In the genomic region with DNA sequence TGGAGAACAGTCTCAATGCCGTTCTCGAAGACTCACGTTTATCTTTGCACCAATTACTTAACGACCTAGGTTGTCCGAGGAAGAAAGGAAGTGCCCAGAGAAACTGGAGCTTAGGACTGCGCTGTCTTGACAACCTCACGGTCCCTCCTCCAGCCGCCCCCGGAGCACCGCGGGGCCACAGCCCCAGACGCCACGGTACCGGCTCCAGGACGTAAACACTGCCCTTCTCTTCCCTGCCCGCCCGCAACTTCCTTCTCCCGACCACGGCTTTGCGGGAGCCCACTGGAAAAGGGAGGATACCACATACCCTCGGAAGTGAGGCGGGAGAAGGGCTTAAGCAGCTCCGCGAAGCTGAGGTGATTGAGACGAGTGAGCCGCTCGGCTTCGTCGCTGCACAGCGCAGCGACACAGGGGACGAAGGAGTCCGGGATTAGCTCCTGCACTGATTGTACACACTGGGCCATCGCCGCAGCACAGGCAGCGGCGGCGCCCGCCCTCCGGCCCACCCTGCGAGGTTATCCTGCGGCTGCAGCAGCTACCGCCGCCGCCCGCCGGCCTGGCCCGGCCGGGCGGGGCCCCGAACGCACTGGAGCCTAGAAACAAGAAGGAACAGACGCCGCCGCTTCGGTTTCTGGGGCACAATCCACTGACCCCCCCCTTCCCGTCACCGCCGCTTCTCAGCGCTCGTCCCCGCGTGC, we compare ENCODE assay signal across 1 cellular context.
A peak's percentile ranks its signal among the peaks of the same experiment; 100 is the strongest.
TF ChIP-seq lines count a peak whose summit lies in the region.

No MANE protein-coding gene starts in this region.

TF ChIP-seq in GM12878, 131 proteins besides CTCF, POLR2A, EP300 and RAD21 (continues in another document):
- TF ChIP-seq, protein P1, sequence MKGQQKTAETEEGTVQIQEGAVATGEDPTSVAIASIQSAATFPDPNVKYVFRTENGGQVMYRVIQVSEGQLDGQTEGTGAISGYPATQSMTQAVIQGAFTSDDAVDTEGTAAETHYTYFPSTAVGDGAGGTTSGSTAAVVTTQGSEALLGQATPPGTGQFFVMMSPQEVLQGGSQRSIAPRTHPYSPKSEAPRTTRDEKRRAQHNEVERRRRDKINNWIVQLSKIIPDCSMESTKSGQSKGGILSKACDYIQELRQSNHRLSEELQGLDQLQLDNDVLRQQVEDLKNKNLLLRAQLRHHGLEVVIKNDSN (IDR thresholded peaks at IDR 0.05; ENCODE audit: borderline replicate concordance, extremely low read length, insufficient read depth, low read depth, low read length) = no peak
- 0 out of 2 replicates have a peak, but pooled peaks have one; percentile 69 for TF ChIP-seq CHD1 (IDR thresholded peaks at IDR 0.05; ENCODE audit: low read depth, low read length)
- no peak for TF ChIP-seq NFYA (IDR thresholded peaks at IDR 0.05; ENCODE audit: borderline replicate concordance, low read depth, low read length)
- TF ChIP-seq BMI1 (IDR thresholded peaks at IDR 0.05; ENCODE audit: borderline replicate concordance) = no peak
- peak; percentile 20 for TF ChIP-seq CUX1 (IDR thresholded peaks at IDR 0.05; ENCODE audit: insufficient replicate concordance, low read depth, low read length)
- TF ChIP-seq E2F4 (IDR thresholded peaks at IDR 0.05; ENCODE audit: low read depth, low read length) = no peak
- TF ChIP-seq KDM1A (IDR thresholded peaks at IDR 0.05; ENCODE audit: borderline replicate concordance) = no peak
- no peak for TF ChIP-seq NR2C2 (IDR thresholded peaks at IDR 0.05; ENCODE audit: borderline replicate concordance, control insufficient read depth, insufficient read length, low read depth)
- TF ChIP-seq, protein P2, sequence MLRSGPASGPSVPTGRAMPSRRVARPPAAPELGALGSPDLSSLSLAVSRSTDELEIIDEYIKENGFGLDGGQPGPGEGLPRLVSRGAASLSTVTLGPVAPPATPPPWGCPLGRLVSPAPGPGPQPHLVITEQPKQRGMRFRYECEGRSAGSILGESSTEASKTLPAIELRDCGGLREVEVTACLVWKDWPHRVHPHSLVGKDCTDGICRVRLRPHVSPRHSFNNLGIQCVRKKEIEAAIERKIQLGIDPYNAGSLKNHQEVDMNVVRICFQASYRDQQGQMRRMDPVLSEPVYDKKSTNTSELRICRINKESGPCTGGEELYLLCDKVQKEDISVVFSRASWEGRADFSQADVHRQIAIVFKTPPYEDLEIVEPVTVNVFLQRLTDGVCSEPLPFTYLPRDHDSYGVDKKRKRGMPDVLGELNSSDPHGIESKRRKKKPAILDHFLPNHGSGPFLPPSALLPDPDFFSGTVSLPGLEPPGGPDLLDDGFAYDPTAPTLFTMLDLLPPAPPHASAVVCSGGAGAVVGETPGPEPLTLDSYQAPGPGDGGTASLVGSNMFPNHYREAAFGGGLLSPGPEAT (IDR thresholded peaks at IDR 0.05; ENCODE audit: low read depth) = no peak
- no peak for TF ChIP-seq ATF3 (IDR thresholded peaks at IDR 0.05; ENCODE audit: borderline replicate concordance, extremely low read depth, low read depth, low read length)
- TF ChIP-seq POLR2AphosphoS2 (IDR thresholded peaks at IDR 0.05; ENCODE audit: low read depth, low read length) = no peak
- no peak for TF ChIP-seq NR2C1 (IDR thresholded peaks at IDR 0.05)
- TF ChIP-seq TARDBP (IDR thresholded peaks at IDR 0.05; ENCODE audit: borderline replicate concordance) = no peak
- no peak for TF ChIP-seq SKIL (IDR thresholded peaks at IDR 0.05; ENCODE audit: low read depth, poor library complexity, severe bottlenecking)
- TF ChIP-seq, protein P3, sequence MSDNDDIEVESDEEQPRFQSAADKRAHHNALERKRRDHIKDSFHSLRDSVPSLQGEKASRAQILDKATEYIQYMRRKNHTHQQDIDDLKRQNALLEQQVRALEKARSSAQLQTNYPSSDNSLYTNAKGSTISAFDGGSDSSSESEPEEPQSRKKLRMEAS (IDR thresholded peaks at IDR 0.05; ENCODE audit: low read depth, low read length) = no peak
- TF ChIP-seq PBX3 (IDR thresholded peaks at IDR 0.05; ENCODE audit: insufficient replicate concordance, low read depth, low read length) = no peak
- TF ChIP-seq NFIC (IDR thresholded peaks at IDR 0.05; ENCODE audit: low read depth, low read length) = no peak
- TF ChIP-seq SPI1 (IDR thresholded peaks at IDR 0.05; ENCODE audit: borderline replicate concordance, insufficient read depth, low read depth, low read length) = peak; percentile 54; the same call in 1 of the 2 replicates
- no peak for TF ChIP-seq IRF4 (IDR thresholded peaks at IDR 0.05; ENCODE audit: low read depth, low read length)
- peak; percentile 78; the same call in 1 of the 2 replicates for TF ChIP-seq ZNF207 (IDR thresholded peaks at IDR 0.05; ENCODE audit: borderline replicate concordance)
- TF ChIP-seq SMAD1 (IDR thresholded peaks at IDR 0.05; ENCODE audit: low read depth, partially characterized antibody) = no peak
- TF ChIP-seq CHD2 (IDR thresholded peaks at IDR 0.05; ENCODE audit: borderline replicate concordance, low read depth, low read length) = no peak
- no peak for TF ChIP-seq PAX8 (IDR thresholded peaks at IDR 0.05)
- no peak for TF ChIP-seq ZBTB40 (IDR thresholded peaks at IDR 0.05; ENCODE audit: borderline replicate concordance)
- TF ChIP-seq, protein P4, sequence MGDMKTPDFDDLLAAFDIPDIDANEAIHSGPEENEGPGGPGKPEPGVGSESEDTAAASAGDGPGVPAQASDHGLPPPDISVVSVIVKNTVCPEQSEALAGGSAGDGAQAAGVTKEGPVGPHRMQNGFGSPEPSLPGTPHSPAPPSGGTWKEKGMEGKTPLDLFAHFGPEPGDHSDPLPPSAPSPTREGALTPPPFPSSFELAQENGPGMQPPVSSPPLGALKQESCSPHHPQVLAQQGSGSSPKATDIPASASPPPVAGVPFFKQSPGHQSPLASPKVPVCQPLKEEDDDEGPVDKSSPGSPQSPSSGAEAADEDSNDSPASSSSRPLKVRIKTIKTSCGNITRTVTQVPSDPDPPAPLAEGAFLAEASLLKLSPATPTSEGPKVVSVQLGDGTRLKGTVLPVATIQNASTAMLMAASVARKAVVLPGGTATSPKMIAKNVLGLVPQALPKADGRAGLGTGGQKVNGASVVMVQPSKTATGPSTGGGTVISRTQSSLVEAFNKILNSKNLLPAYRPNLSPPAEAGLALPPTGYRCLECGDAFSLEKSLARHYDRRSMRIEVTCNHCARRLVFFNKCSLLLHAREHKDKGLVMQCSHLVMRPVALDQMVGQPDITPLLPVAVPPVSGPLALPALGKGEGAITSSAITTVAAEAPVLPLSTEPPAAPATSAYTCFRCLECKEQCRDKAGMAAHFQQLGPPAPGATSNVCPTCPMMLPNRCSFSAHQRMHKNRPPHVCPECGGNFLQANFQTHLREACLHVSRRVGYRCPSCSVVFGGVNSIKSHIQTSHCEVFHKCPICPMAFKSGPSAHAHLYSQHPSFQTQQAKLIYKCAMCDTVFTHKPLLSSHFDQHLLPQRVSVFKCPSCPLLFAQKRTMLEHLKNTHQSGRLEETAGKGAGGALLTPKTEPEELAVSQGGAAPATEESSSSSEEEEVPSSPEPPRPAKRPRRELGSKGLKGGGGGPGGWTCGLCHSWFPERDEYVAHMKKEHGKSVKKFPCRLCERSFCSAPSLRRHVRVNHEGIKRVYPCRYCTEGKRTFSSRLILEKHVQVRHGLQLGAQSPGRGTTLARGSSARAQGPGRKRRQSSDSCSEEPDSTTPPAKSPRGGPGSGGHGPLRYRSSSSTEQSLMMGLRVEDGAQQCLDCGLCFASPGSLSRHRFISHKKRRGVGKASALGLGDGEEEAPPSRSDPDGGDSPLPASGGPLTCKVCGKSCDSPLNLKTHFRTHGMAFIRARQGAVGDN (IDR thresholded peaks at IDR 0.05) = no peak
- no peak for TF ChIP-seq RFX5 (IDR thresholded peaks at IDR 0.05; ENCODE audit: low read depth, low read length)
- TF ChIP-seq POU2F2 (IDR thresholded peaks at IDR 0.05; ENCODE audit: borderline replicate concordance, low read depth, low read length) = no peak
- TF ChIP-seq NRF1 (conservative IDR thresholded peaks at IDR 0.05; ENCODE audit: low read depth, low read length) = no peak
- TF ChIP-seq ASH2L (IDR thresholded peaks at IDR 0.05; ENCODE audit: borderline replicate concordance, low read depth) = no peak; the same call in 1 of the 2 replicates
- no peak for TF ChIP-seq CHD4 (IDR thresholded peaks at IDR 0.05)
